ENCODE assay signal across 14 cellular contexts in genomic region chr19:10110972-10111317, GRCh38. TPM values are rescaled to one million over a fixed set of nuclear protein-coding genes. Genes with fewer than 3 reads are reported as not detected.
DNase-seq lines count a peak whose midpoint lies in the region; ATAC-seq and TF ChIP-seq lines count a peak whose summit lies in the region.
"Had no signal": no experiment of that assay in that cellular context is flagged by ENCODE, and none has a peak within 500 bp of the region (broad histone marks: within the 10 kb centered on the region; RNA-seq: fewer than 3 reads in every experiment).

No MANE protein-coding gene starts in this region.

- H3K4me1 Mint-ChIP-seq in activated CD4-positive, alpha-beta T cell treated with anti-CD3 and anti-CD28 coated beads, Interleukin-2, amount 10 ng/mL, durations not matched to agents 24 days and 14 days: peaks cover 49% of the 10 kb centered on the region
- H3K4me1 Mint-ChIP-seq in activated B cell treated with CpG ODN at 0.5 μM for 24 hours (peaks cover 57% of the 10 kb centered on the region), nephron progenitor cell (peaks cover 12% of the 10 kb centered on the region)

- CTCF ChIA-PET in activated B cell treated with CpG ODN at 0.5 μM for 24 hours (lab: Charles Lee): interaction anchor here (1.0 to 2.9 kb wide), 4 partner anchors 8 to 180 kb away, joined by 3 to 41 read pairs (median 4); partner anchors contain the start of gene ANGPTL6

- no peak for ATAC-seq in activated B cell treated with CpG ODN at 0.5 μM for 24 hours (ENCODE audit: low read depth)
- ATAC-seq: left colon, PC-3 had no signal

- peak overlapping the region; percentile 60 for H3K27ac Mint-ChIP-seq in activated CD4-positive, alpha-beta T cell treated with anti-CD3 and anti-CD28 coated beads, Interleukin-2, amount 10 ng/mL, durations not matched to agents 24 days and 14 days
- H3K27ac Mint-ChIP-seq in activated B cell treated with CpG ODN at 0.5 μM for 24 hours: peak overlapping the region; percentile 82
- peak overlapping the region; percentile 42 for H3K27ac Mint-ChIP-seq in nephron progenitor cell
- H3K27ac Mint-ChIP-seq: type B pancreatic cell had no signal

- H3K27ac ChIP-seq in caudate nucleus (ENCODE audit: low read depth, low read length) (no peak overlapping the region), coronary artery (no peak overlapping the region)
- H3K27ac ChIP-seq: brain microvascular endothelial cell had no signal

- peaks cover 72% of the 10 kb centered on the region for H3K36me3 Mint-ChIP-seq in activated CD4-positive, alpha-beta T cell treated with anti-CD3 and anti-CD28 coated beads, Interleukin-2, amount 10 ng/mL, durations not matched to agents 24 days and 14 days (ENCODE audit: low read depth)
- H3K36me3 Mint-ChIP-seq in activated B cell treated with CpG ODN at 0.5 μM for 24 hours (ENCODE audit: low read depth): peaks cover 64% of the 10 kb centered on the region
- peaks cover 30% of the 10 kb centered on the region for H3K36me3 Mint-ChIP-seq in nephron progenitor cell (ENCODE audit: low read depth)
- H3K36me3 Mint-ChIP-seq: type B pancreatic cell had no signal

- peak overlapping the region; percentile 74 for H3K4me3 Mint-ChIP-seq in activated CD4-positive, alpha-beta T cell treated with anti-CD3 and anti-CD28 coated beads, Interleukin-2, amount 10 ng/mL, durations not matched to agents 24 days and 14 days
- peak overlapping the region; percentile 20 for H3K4me3 Mint-ChIP-seq in activated B cell treated with CpG ODN at 0.5 μM for 24 hours
- no peak overlapping the region for H3K4me3 Mint-ChIP-seq in nephron progenitor cell
- H3K4me3 Mint-ChIP-seq: type B pancreatic cell had no signal

- no peak overlapping the region for H3K4me3 ChIP-seq in coronary artery
- H3K4me3 ChIP-seq: smooth muscle cell had no signal

- H3K27me3 Mint-ChIP-seq in activated CD4-positive, alpha-beta T cell treated with anti-CD3 and anti-CD28 coated beads, Interleukin-2, amount 10 ng/mL, durations not matched to agents 24 days and 14 days: no peaks in the 10 kb centered on the region
- H3K27me3 Mint-ChIP-seq in activated B cell treated with CpG ODN at 0.5 μM for 24 hours (no peaks in the 10 kb centered on the region), nephron progenitor cell (ENCODE audit: low read depth, poor library complexity) (no peaks in the 10 kb centered on the region)
- H3K27me3 Mint-ChIP-seq: type B pancreatic cell had no signal

- DNase-seq in activated CD4-positive, alpha-beta T cell treated with anti-CD3 and anti-CD28 coated beads, Interleukin-2, amount 10 ng/mL, durations not matched to agents 24 days and 14 days: no peak
- DNase-seq in activated CD4-positive, alpha-beta T cell treated with anti-CD3 and anti-CD28 coated beads for 48 hours: no peak
- DNase-seq in activated B cell treated with CpG ODN at 0.5 μM for 24 hours (no peak), nephron progenitor cell (no peak), caudate nucleus (lab: John Stamatoyannopoulos, UW) (no peak), coronary artery (ENCODE audit: low spot score) (no peak)
- DNase-seq: activated CD8-positive, alpha-beta memory T cell treated with anti-CD3 and anti-CD28 coated beads, Interleukin-2, amount 50 U/mL, for 4 hours; brain microvascular endothelial cell; DMS 273 treated with DMSO at 0.1 percent for 48 hours; PC-3 had no signal

- TF ChIP-seq CTCF in activated B cell treated with CpG ODN at 0.5 μM for 24 hours (IDR thresholded peaks at IDR 0.05): no peak
- TF ChIP-seq CTCF in nephron progenitor cell (IDR thresholded peaks at IDR 0.05): no peak
- no peak for TF ChIP-seq CTCF in coronary artery (IDR thresholded peaks at IDR 0.05)

- intact Hi-C loops in activated CD4-positive, alpha-beta T cell treated with anti-CD3 and anti-CD28 coated beads, Interleukin-2, amount 10 ng/mL, durations not matched to agents 24 days and 14 days (cut with micrococcal nuclease): loop anchor here (10.0 kb wide), 1 partner anchor 176 kb away; the partner anchor contains the start of gene OLFM2
- intact Hi-C loops in activated B cell treated with CpG ODN at 0.5 μM for 24 hours (cut with micrococcal nuclease): loop anchor here (1.0 to 5.0 kb wide), 2 partner anchors 9 to 84 kb away; partner anchors contain the start of gene ANGPTL6

- no peaks in the 10 kb centered on the region for H3K9me3 Mint-ChIP-seq in activated CD4-positive, alpha-beta T cell treated with anti-CD3 and anti-CD28 coated beads, Interleukin-2, amount 10 ng/mL, durations not matched to agents 24 days and 14 days
- H3K9me3 Mint-ChIP-seq in activated B cell treated with CpG ODN at 0.5 μM for 24 hours: no peaks in the 10 kb centered on the region
- no peaks in the 10 kb centered on the region for H3K9me3 Mint-ChIP-seq in nephron progenitor cell
- H3K9me3 Mint-ChIP-seq: type B pancreatic cell had no signal

- POLR2A ChIA-PET in activated B cell treated with CpG ODN at 0.5 μM for 24 hours (lab: Charles Lee): interaction anchor here (0.7 to 10.3 kb wide), 6 partner anchors 10 to 139 kb away, joined by 3 to 297 read pairs (median 6); partner anchors contain the start of gene ANGPTL6

RNA-seq across cellular contexts. Expression of gene P2RY11, which starts 0.5 kb away (rescaled TPM):
- 61.1 and 62.5 TPM in 2 replicates for total RNA-seq in activated CD4-positive, alpha-beta T cell treated with anti-CD3 and anti-CD28 coated beads, Interleukin-2, amount 10 ng/mL, durations not matched to agents 24 days and 14 days
- total RNA-seq in activated B cell treated with CpG ODN at 0.5 μM for 24 hours: 33.1 and 42.6 TPM in 2 replicates

RNA-seq across cellular contexts. Expression of gene PPAN, which starts 4.8 kb away (rescaled TPM):
- total RNA-seq in activated CD4-positive, alpha-beta T cell treated with anti-CD3 and anti-CD28 coated beads, Interleukin-2, amount 10 ng/mL, durations not matched to agents 24 days and 14 days: 222 and 232 TPM in 2 replicates
- 107 and 119 TPM in 2 replicates for total RNA-seq in activated B cell treated with CpG ODN at 0.5 μM for 24 hours

RNA-seq across cellular contexts. Expression of gene ANGPTL6, which starts 8.5 kb away (rescaled TPM):
- total RNA-seq in activated CD4-positive, alpha-beta T cell treated with anti-CD3 and anti-CD28 coated beads, Interleukin-2, amount 10 ng/mL, durations not matched to agents 24 days and 14 days: 9.9 and 11.4 TPM in 2 replicates
- total RNA-seq in activated B cell treated with CpG ODN at 0.5 μM for 24 hours: 16.4 and 18.4 TPM in 2 replicates
- total RNA-seq: H1 had no signal

RNA-seq across cellular contexts. Expression of gene EIF3G, which starts 8.8 kb away (rescaled TPM):
- total RNA-seq in activated CD4-positive, alpha-beta T cell treated with anti-CD3 and anti-CD28 coated beads, Interleukin-2, amount 10 ng/mL, durations not matched to agents 24 days and 14 days: 335 and 341 TPM in 2 replicates
- total RNA-seq in activated B cell treated with CpG ODN at 0.5 μM for 24 hours: 332 and 371 TPM in 2 replicates

RNA-seq across cellular contexts. Expression of gene SHFL, which starts 24.8 kb away (rescaled TPM):
- total RNA-seq in activated CD4-positive, alpha-beta T cell treated with anti-CD3 and anti-CD28 coated beads, Interleukin-2, amount 10 ng/mL, durations not matched to agents 24 days and 14 days: 56.0 and 60.5 TPM in 2 replicates
- 61.3 and 61.4 TPM in 2 replicates for total RNA-seq in activated B cell treated with CpG ODN at 0.5 μM for 24 hours
